Comparison of ENCODE assay signal across 1 cellular context in the genomic region with DNA sequence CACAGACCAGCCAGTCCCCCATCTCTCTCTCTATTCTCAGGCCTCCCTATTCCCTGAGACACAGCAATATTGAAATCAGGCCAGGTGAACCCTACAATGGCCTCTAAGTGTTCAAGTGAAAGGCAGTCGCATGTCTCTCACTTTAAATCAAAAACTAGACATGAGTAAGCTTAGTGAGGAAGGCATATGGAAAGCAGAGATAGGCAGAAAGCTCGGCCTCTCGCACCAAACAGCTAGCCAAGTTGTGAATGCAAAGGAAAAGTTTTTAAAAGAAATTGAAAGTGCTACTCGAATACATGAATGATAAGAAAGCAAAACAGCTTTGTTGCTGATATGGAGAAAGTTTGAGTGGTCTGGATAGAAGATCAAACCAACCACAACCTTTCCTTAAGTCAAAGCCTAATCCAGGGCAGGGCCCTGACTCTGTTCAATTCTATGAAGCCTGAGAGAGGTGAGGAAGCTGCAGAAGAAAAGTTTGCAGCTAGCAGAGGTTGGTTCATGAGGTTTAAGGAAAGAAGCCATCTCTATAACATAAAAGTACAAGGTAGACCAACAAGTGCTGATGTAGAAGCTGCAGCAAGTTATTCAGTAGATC.
TF ChIP-seq lines count a peak whose summit lies in the region.

No MANE protein-coding gene starts in this region.

TF ChIP-seq in K562, 482 proteins besides CTCF, POLR2A, EP300 and RAD21:
- TF ChIP-seq CBFA2T3 (IDR thresholded peaks at IDR 0.05) (peak; percentile 35; the same call in 1 of the 2 replicates), TEAD1 (CRISPR knock-in tag; IDR thresholded peaks at IDR 0.05) (no peak), ZNF512 (tag; IDR thresholded peaks at IDR 0.05) (no peak)
- TF ChIP-seq, protein P1, sequence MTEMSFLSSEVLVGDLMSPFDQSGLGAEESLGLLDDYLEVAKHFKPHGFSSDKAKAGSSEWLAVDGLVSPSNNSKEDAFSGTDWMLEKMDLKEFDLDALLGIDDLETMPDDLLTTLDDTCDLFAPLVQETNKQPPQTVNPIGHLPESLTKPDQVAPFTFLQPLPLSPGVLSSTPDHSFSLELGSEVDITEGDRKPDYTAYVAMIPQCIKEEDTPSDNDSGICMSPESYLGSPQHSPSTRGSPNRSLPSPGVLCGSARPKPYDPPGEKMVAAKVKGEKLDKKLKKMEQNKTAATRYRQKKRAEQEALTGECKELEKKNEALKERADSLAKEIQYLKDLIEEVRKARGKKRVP (CRISPR knock-in tag; IDR thresholded peaks at IDR 0.05) = no peak
